21 cellular contexts compared by ENCODE assay signal in the genomic region with DNA sequence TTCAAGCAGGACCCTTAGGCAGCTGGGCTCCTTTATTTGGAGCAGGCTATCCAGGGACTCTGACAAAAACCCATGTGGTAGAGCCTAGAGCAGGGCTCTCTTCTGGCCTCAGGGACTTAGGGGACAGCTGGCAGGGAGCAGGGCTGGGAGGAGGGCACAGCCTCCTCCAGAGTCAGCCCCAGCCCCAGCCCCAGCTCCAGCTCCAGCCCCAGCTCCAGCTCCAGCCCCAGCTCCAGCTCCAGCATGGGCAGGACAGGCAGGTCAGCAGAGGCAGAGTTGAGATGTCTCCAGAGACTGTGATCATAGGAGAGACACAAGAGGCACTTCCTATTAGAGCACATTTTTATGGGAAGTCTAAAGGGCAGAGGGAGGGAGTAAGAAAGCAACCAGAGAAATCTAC. TPM values are rescaled to one million over a fixed set of nuclear protein-coding genes. Genes with fewer than 3 reads are reported as not detected.
A peak's percentile ranks its signal among the peaks of the same experiment; 100 is the strongest.
DNase-seq lines count a peak whose midpoint lies in the region; ATAC-seq and TF ChIP-seq lines count a peak whose summit lies in the region.
"Had no signal": no experiment of that assay in that cellular context is flagged by ENCODE, and none has a peak within 500 bp of the region (broad histone marks: within the 10 kb centered on the region; RNA-seq: fewer than 3 reads in every experiment).

No MANE protein-coding gene starts in this region.

- intact Hi-C loops in Caco-2 (cut with micrococcal nuclease; ENCODE audit: unreplicated experiment), result no loop called here

- peaks cover 15% of the 10 kb centered on the region for H3K27me3 Mint-ChIP-seq in activated naive CD4-positive, alpha-beta T cell treated with anti-CD3 and anti-CD28 coated beads, Interleukin-2, amount 10 ng/mL, durations not matched to agents 7 days and 5 days
- H3K27me3 Mint-ChIP-seq in Caco-2 (ENCODE audit: insufficient read depth, unreplicated experiment), result peaks cover 12% of the 10 kb centered on the region

- BruUV-seq in Caco-2 (replicated peaks; lab: Mats Ljungman, UMichigan), result no TSS peak

- H3K9me3 ChIP-seq in Caco-2, result peaks cover 2% of the 10 kb centered on the region; the same call in 1 of the 2 replicates
- H3K9me3 ChIP-seq: HAP-1 had no signal

- TF ChIP-seq CTCF in coronary artery (IDR thresholded peaks at IDR 0.05) (no peak), Caco-2 (IDR thresholded peaks at IDR 0.05; ENCODE audit: insufficient read depth in 1 of 2, low read depth in 1 of 2, low read length in 1 of 2, severe bottlenecking in 1 of 2, unreplicated experiment in 1 of 2) (no peak), GM10266 (IDR thresholded peaks at IDR 0.05; ENCODE audit: control insufficient read depth, insufficient read depth, low read depth, missing control alignments) (no peak)

- H3K4me3 ChIP-seq in coronary artery (no peak overlapping the region), Caco-2 (ENCODE audit: low read depth, low read length) (no peak overlapping the region)
- H3K4me3 ChIP-seq: BLaER1, GM23248, HAP-1 had no signal

- H3K9me3 Mint-ChIP-seq in activated naive CD4-positive, alpha-beta T cell treated with anti-CD3 and anti-CD28 coated beads, Interleukin-2, amount 10 ng/mL, durations not matched to agents 7 days and 5 days, result no peaks in the 10 kb centered on the region
- H3K9me3 Mint-ChIP-seq in Caco-2 (ENCODE audit: unreplicated experiment), result no peaks in the 10 kb centered on the region

- CTCF ChIA-PET in activated naive CD4-positive, alpha-beta T cell treated with anti-CD3 and anti-CD28 coated beads, Interleukin-2, amount 10 ng/mL, durations not matched to agents 7 days and 5 days (lab: Charles Lee), result no interaction called here
- CTCF ChIA-PET in Caco-2 (lab: Charles Lee), result no interaction called here

- DNase-seq in activated naive CD4-positive, alpha-beta T cell treated with anti-CD3 and anti-CD28 coated beads, Interleukin-2, amount 10 ng/mL, durations not matched to agents 7 days and 5 days, result no peak
- no peak for DNase-seq in activated naive CD4-positive, alpha-beta T cell treated with Interleukin-2 at 50 U/mL for 16 hours
- DNase-seq in coronary artery (ENCODE audit: low spot score), result peak; percentile 22
- DNase-seq in islet precursor cell, result peak; percentile 35
- no peak for DNase-seq in Caco-2
- DNase-seq in GM10266 (ENCODE audit: extremely low spot score), result no peak
- DNase-seq: 8988T; Calu3; CD4-positive, alpha-beta memory T cell; DMS153; DMS79; GDM1; GM23248 had no signal

- H3K27ac Mint-ChIP-seq in activated naive CD4-positive, alpha-beta T cell treated with anti-CD3 and anti-CD28 coated beads, Interleukin-2, amount 10 ng/mL, durations not matched to agents 7 days and 5 days, result peak overlapping the region; percentile 12
- no peak overlapping the region for H3K27ac Mint-ChIP-seq in Caco-2 (ENCODE audit: unreplicated experiment)
- H3K27ac Mint-ChIP-seq: CD14-positive monocyte; CD4-positive, alpha-beta memory T cell had no signal

- no peaks in the 10 kb centered on the region for H3K36me3 Mint-ChIP-seq in activated naive CD4-positive, alpha-beta T cell treated with anti-CD3 and anti-CD28 coated beads, Interleukin-2, amount 10 ng/mL, durations not matched to agents 7 days and 5 days
- no peaks in the 10 kb centered on the region for H3K36me3 Mint-ChIP-seq in Caco-2 (ENCODE audit: insufficient read depth, unreplicated experiment)
- H3K36me3 Mint-ChIP-seq: CD14-positive monocyte; CD4-positive, alpha-beta memory T cell had no signal

- H3K27me3 ChIP-seq in Caco-2 (replicated peaks; ENCODE audit: control insufficient read depth, insufficient read depth, low read length), result no peaks in the 10 kb centered on the region
- H3K27me3 ChIP-seq: BLaER1 had no signal

- no peak overlapping the region for H3K27ac ChIP-seq in coronary artery
- H3K27ac ChIP-seq: BLaER1, GM23248 had no signal

- POLR2A ChIA-PET in Caco-2 (lab: Charles Lee), result no interaction called here

- no peaks in the 10 kb centered on the region for H3K4me1 Mint-ChIP-seq in activated naive CD4-positive, alpha-beta T cell treated with anti-CD3 and anti-CD28 coated beads, Interleukin-2, amount 10 ng/mL, durations not matched to agents 7 days and 5 days
- H3K4me1 Mint-ChIP-seq in Caco-2 (ENCODE audit: low read depth, unreplicated experiment), result no peaks in the 10 kb centered on the region
- H3K4me1 Mint-ChIP-seq: CD14-positive monocyte; CD4-positive, alpha-beta memory T cell had no signal

- ATAC-seq in HG03045 (IDR thresholded peaks at IDR 0.05; ENCODE audit: unreplicated experiment), result no peak

- no peak overlapping the region for H3K4me3 Mint-ChIP-seq in activated naive CD4-positive, alpha-beta T cell treated with anti-CD3 and anti-CD28 coated beads, Interleukin-2, amount 10 ng/mL, durations not matched to agents 7 days and 5 days
- H3K4me3 Mint-ChIP-seq in Caco-2 (ENCODE audit: unreplicated experiment), result no peak overlapping the region
- H3K4me3 Mint-ChIP-seq: CD14-positive monocyte; CD4-positive, alpha-beta memory T cell had no signal

- H3K4me1 ChIP-seq in Caco-2, result no peaks in the 10 kb centered on the region
- H3K4me1 ChIP-seq: BLaER1, HAP-1 had no signal

- H3K36me3 ChIP-seq in Caco-2 (ENCODE audit: control insufficient read depth, insufficient read depth, low read length), result no peaks in the 10 kb centered on the region
- H3K36me3 ChIP-seq: BLaER1, HAP-1 had no signal

RNA-seq across cellular contexts. Expression of gene C10orf53, which starts 13.4 kb away (rescaled TPM):
- total RNA-seq in Caco-2 (2022), result not detected in 2 replicates
- total RNA-seq: A673; Calu3; CD4-positive, alpha-beta memory T cell; Daoy; GM23248; H4; HT-29 had no signal

RNA-seq across cellular contexts. Expression of gene CHAT, which starts 52.2 kb away (rescaled TPM):
- total RNA-seq in Caco-2 (2022), result 0.18 and 0.32 TPM in 2 replicates
- total RNA-seq: Calu3; CD4-positive, alpha-beta memory T cell; Daoy; GM23248; H4; HT-29 had no signal

RNA-seq across cellular contexts. Expression of gene SLC18A3, which starts 55.9 kb away (rescaled TPM):
- total RNA-seq in Caco-2 (2022), result not detected in 2 replicates
- total RNA-seq: Calu3; CD4-positive, alpha-beta memory T cell; Daoy; GM23248; H4; HT-29 had no signal

Comparison
In these comparisons a context has a peak if more than half of its experiments do, and no peak if none do; other contexts are left out.
1. DNase-seq: peak in coronary artery (single experiment) and islet precursor cell (single experiment); none in activated naive CD4-positive, alpha-beta T cell treated with anti-CD3 and anti-CD28 coated beads, Interleukin-2, amount 10 ng/mL, durations not matched to agents 7 days and 5 days (single experiment), activated naive CD4-positive, alpha-beta T cell treated with Interleukin-2 at 50 U/mL for 16 hours (single experiment), Caco-2 (0 of 2) and GM10266 (single experiment).